In genomic region chr3:128584412-128585020, GRCh38 we compare ENCODE assay signal across 8 cellular contexts.
DNase-seq lines count a peak whose midpoint lies in the region; ATAC-seq, FAIRE-seq and TF ChIP-seq lines count a peak whose summit lies in the region.

No MANE protein-coding gene starts in this region.

- intact Hi-C loops in colonic mucosa (cut with DNase I), result loop anchor here (5.0 kb wide), 1 partner anchor 157 kb away; no protein-coding TSS in a partner anchor
- intact Hi-C loops in right lobe of liver (cut with DNase I), result loop anchor here (5.0 to 10.0 kb wide), 2 partner anchors 160 to 162 kb away; no protein-coding TSS in a partner anchor

- WGBS in A549 (ENCODE audit: missing lambda C conversion rate), result 24% methylated on average over 9 of the region's 13 CpGs
- WGBS in right lobe of liver (ENCODE audit: insufficient coverage, low coverage, low lambda C conversion rate, missing lambda C conversion rate), result 13% methylated on average over 12 of the region's 13 CpGs

- TF ChIP-seq EP300 in A549 (IDR thresholded peaks at IDR 0.05), result no peak

- no peaks in the 10 kb centered on the region for H3K4me1 ChIP-seq in A549
- H3K4me1 ChIP-seq in colonic mucosa, result no peaks in the 10 kb centered on the region
- H3K4me1 ChIP-seq in right lobe of liver, result no peaks in the 10 kb centered on the region

- peak; percentile 100 for ATAC-seq in A549
- ATAC-seq in right lobe of liver, result peak; percentile 98 to 100 (median 99)

- FAIRE-seq in A549 (lab: Jason Lieb, UNC) (no peak), GM12891 (lab: Jason Lieb, UNC) (peak; percentile 89)

- peak; percentile 74 for DNase-seq in A549 (ENCODE audit: low read depth in 1 of 2, low spot score in 1 of 2)
- no peak for DNase-seq in GM12891 (ENCODE audit: insufficient read length, low spot score)
- peak; percentile 30 for DNase-seq in NCI-H1436 treated with DMSO at 0.1 percent for 48 hours (lab: John Stamatoyannopoulos, UW)
- DNase-seq in SW480 (ENCODE audit: low spot score), result peak; percentile 85
- DNase-seq in colonic mucosa, result peak; percentile 72
- peak; percentile 72 to 85 (median 82) for DNase-seq in right lobe of liver
- DNase-seq in stimulated activated CD4-positive, alpha-beta T cell treated with anti-CD3 and anti-CD28 coated beads, TNF-alpha, amount 100 ng/mL, for 48 hours (ENCODE audit: low read depth in 3 of 3), result peak in 2 of 3 donors; percentile 38 to 46
- no peak for DNase-seq in activated CD4-positive, CD25-positive, alpha-beta regulatory T cell treated with anti-CD3 and anti-CD28 coated beads, Interleukin-2, amount 50 U/mL, for 72 hours

- H3K9ac ChIP-seq in colonic mucosa (ENCODE audit: low read depth in 2 of 2, low read length in 2 of 2), result no peak overlapping the region

- TF ChIP-seq RAD21 in A549 (conservative IDR thresholded peaks at IDR 0.05 in 1 of 2, IDR thresholded peaks at IDR 0.05 in 1 of 2), result peak; percentile 87 to 90

- CTCF ChIA-PET in A549 (lab: Yijun Ruan, JAX), result interaction anchor here (0.6 to 2.7 kb wide), 31 partner anchors 11 to 867 kb away, joined by 3 to 15 read pairs (median 4); no protein-coding TSS in a partner anchor

- H3K4me3 ChIP-seq in A549, result no peak overlapping the region
- H3K4me3 ChIP-seq in colonic mucosa, result no peak overlapping the region
- H3K4me3 ChIP-seq in right lobe of liver, result no peak overlapping the region

- TF ChIP-seq CTCF in A549 (IDR thresholded peaks at IDR 0.05), result peak; percentile 62
- peak; percentile 46 for TF ChIP-seq CTCF in colonic mucosa (IDR thresholded peaks at IDR 0.05)
- TF ChIP-seq CTCF in right lobe of liver (IDR thresholded peaks at IDR 0.05), result peak; percentile 58 to 75 (median 64)

- H3K36me3 ChIP-seq in colonic mucosa (no peaks in the 10 kb centered on the region), right lobe of liver (no peaks in the 10 kb centered on the region)

- H3K27ac ChIP-seq in A549 (peak overlapping the region; percentile 37 to 76; a peak in 5 of 6 replicates), colonic mucosa (no peak overlapping the region), right lobe of liver (no peak overlapping the region)

- H3K27me3 ChIP-seq in colonic mucosa (no peaks in the 10 kb centered on the region), right lobe of liver (no peaks in the 10 kb centered on the region)

- H3K9me3 ChIP-seq in A549 (peaks cover 4% of the 10 kb centered on the region; the same call in 1 of the 3 replicates), colonic mucosa (no peaks in the 10 kb centered on the region), right lobe of liver (no peaks in the 10 kb centered on the region)

- peak overlapping the region; percentile 49 for H3K4me2 ChIP-seq in A549

- POLR2A ChIA-PET in A549 (lab: Yijun Ruan, JAX), result no interaction called here

- no peak for TF ChIP-seq POLR2A in A549 (IDR thresholded peaks at IDR 0.05; ENCODE audit: low read length)
- TF ChIP-seq POLR2A in GM12891 (IDR thresholded peaks at IDR 0.05; ENCODE audit: low read depth, low read length), result no peak
- TF ChIP-seq POLR2A in right lobe of liver (IDR thresholded peaks at IDR 0.05), result no peak

TF ChIP-seq in A549, 52 proteins besides CTCF, POLR2A, EP300 and RAD21 (continues in another document):
- TF ChIP-seq CBX8 (IDR thresholded peaks at IDR 0.05) (no peak), REST (IDR thresholded peaks at IDR 0.05) (no peak), E2F6 (IDR thresholded peaks at IDR 0.05; ENCODE audit: borderline replicate concordance, low read depth) (peak; percentile 72), KDM1A (IDR thresholded peaks at IDR 0.05; ENCODE audit: low read depth) (no peak), MAX (IDR thresholded peaks at IDR 0.05) (peak; percentile 90), ZNF302 (CRISPR knock-in tag; IDR thresholded peaks at IDR 0.05) (no peak), SREBF2 (IDR thresholded peaks at IDR 0.05) (no peak), SMC3 (IDR thresholded peaks at IDR 0.05) (peak; percentile 70), HES2 (IDR thresholded peaks at IDR 0.05) (no peak), ZC3H11A (IDR thresholded peaks at IDR 0.05) (no peak)

TF ChIP-seq in GM12891, 5 proteins besides CTCF, POLR2A, EP300 and RAD21:
- no peak for TF ChIP-seq POLR2AphosphoS5 (IDR thresholded peaks at IDR 0.05; ENCODE audit: low read depth, low read length)

Comparison
In these comparisons a context has a peak if more than half of its experiments do, and no peak if none do; other contexts are left out.
1. DNase-seq: peak in A549 (2 of 2), NCI-H1436 treated with DMSO at 0.1 percent for 48 hours (single experiment), SW480 (single experiment), colonic mucosa (single experiment), right lobe of liver (3 of 3) and stimulated activated CD4-positive, alpha-beta T cell treated with anti-CD3 and anti-CD28 coated beads, TNF-alpha, amount 100 ng/mL, for 48 hours (2 of 3); none in GM12891 (single experiment) and activated CD4-positive, CD25-positive, alpha-beta regulatory T cell treated with anti-CD3 and anti-CD28 coated beads, Interleukin-2, amount 50 U/mL, for 72 hours (single experiment).
2. H3K27ac ChIP-seq: peak in A549 (2 of 2); none in colonic mucosa (single experiment) and right lobe of liver (0 of 3).
3. Peak in every context shown above with its lines, with median percentiles within 50 percentile points of each other: CTCF ChIP-seq.